Comparison of ENCODE assay signal across 1 cellular context in genomic region chr21:41215856-41216408, GRCh38.
TF ChIP-seq lines count a peak whose summit lies in the region.

No MANE protein-coding gene starts in this region.

TF ChIP-seq in IMR-90, 13 proteins besides CTCF, POLR2A, EP300 and RAD21:
- TF ChIP-seq MAFK (IDR thresholded peaks at IDR 0.05; ENCODE audit: low read depth, low read length), result no peak
- TF ChIP-seq MXI1 (IDR thresholded peaks at IDR 0.05; ENCODE audit: borderline replicate concordance, low read depth, low read length), result no peak
- no peak for TF ChIP-seq BHLHE40 (IDR thresholded peaks at IDR 0.05; ENCODE audit: low read depth, low read length)
- TF ChIP-seq USF2 (IDR thresholded peaks at IDR 0.05; ENCODE audit: low read depth, low read length), result no peak
- TF ChIP-seq ELK1 (IDR thresholded peaks at IDR 0.05; ENCODE audit: borderline replicate concordance, low read depth, low read length), result no peak
- TF ChIP-seq RFX5 (IDR thresholded peaks at IDR 0.05; ENCODE audit: low read depth, low read length), result no peak
- TF ChIP-seq NFE2L2 (IDR thresholded peaks at IDR 0.05; ENCODE audit: low read depth, low read length), result no peak
- TF ChIP-seq CHD1 (IDR thresholded peaks at IDR 0.05; ENCODE audit: low read depth, low read length), result no peak
- no peak for TF ChIP-seq SMC3 (IDR thresholded peaks at IDR 0.05; ENCODE audit: low read depth, low read length)
- TF ChIP-seq RCOR1 (IDR thresholded peaks at IDR 0.05; ENCODE audit: insufficient replicate concordance, low read length), result no peak
- TF ChIP-seq MAZ (IDR thresholded peaks at IDR 0.05; ENCODE audit: borderline replicate concordance, low read depth, low read length), result no peak
- TF ChIP-seq CEBPB (IDR thresholded peaks at IDR 0.05; ENCODE audit: low read depth, low read length), result no peak
- TF ChIP-seq FOS (IDR thresholded peaks at IDR 0.05; ENCODE audit: low read depth, low read length), result no peak
